In the genomic region with DNA sequence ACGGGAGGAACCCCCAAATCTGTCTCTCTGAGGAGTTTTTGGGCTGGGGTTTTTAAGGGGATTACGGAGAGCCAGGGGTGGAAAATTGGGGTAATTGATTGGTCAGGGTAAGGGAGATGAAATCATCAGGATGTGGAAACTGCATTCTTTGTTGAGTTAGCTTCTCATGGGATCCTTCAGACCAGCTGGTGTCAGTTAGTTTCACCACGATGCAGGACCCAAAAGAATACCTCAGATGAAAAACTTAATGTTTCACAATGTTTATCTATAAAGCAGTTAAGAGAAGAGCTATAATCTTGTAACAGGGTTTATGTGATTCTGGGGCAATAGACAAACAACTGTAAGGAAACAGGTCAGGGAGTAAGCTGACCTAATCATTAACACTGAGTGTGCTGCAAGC, we compare ENCODE assay signal across 16 cellular contexts.
A peak's percentile ranks its signal among the peaks of the same experiment; 100 is the strongest.
DNase-seq lines count a peak whose midpoint lies in the region; ATAC-seq and TF ChIP-seq lines count a peak whose summit lies in the region.
"Had no signal": no experiment of that assay in that cellular context is flagged by ENCODE, and none has a peak within 500 bp of the region (broad histone marks: within the 10 kb centered on the region; RNA-seq: fewer than 3 reads in every experiment).

No MANE protein-coding gene starts in this region.

- peak; percentile 39 for DNase-seq in MV-4-11 (lab: John Stamatoyannopoulos, UW)
- DNase-seq in fibroblast of mammary gland (ENCODE audit: low read depth): peak; percentile 15
- DNase-seq in nephron progenitor cell: no peak
- no peak for DNase-seq in brain microvascular endothelial cell
- no peak for DNase-seq in thyroid gland
- DNase-seq in DMS53 treated with DMSO at 0.1 percent for 48 hours (lab: John Stamatoyannopoulos, UW; ENCODE audit: unreplicated experiment): no peak
- DNase-seq: CD4-positive, alpha-beta T cell; DMS79 treated with DMSO at 0.1 percent for 48 hours; KG1; NCI-H1105; NCI-H187 treated with DMSO at 0.1 percent for 48 hours; NCI-H446; PC-9 had no signal

- 0 out of 2 replicates have a peak overlapping the region, but pooled peaks have one; percentile 17 for H3K4me2 ChIP-seq in BLaER1
- H3K4me2 ChIP-seq: A549, PC-9 had no signal

- no peaks in the 10 kb centered on the region for H3K36me3 ChIP-seq in BLaER1
- H3K36me3 ChIP-seq in brain microvascular endothelial cell (replicated peaks): no peaks in the 10 kb centered on the region
- no peaks in the 10 kb centered on the region for H3K36me3 ChIP-seq in thyroid gland

- H3K9me3 ChIP-seq in BLaER1 (peaks cover 10% of the 10 kb centered on the region), thyroid gland (no peaks in the 10 kb centered on the region)
- H3K9me3 ChIP-seq: A549 had no signal

- no peak overlapping the region for H3K4me3 ChIP-seq in BLaER1
- no peak overlapping the region for H3K4me3 ChIP-seq in fibroblast of mammary gland (ENCODE audit: control insufficient read depth, low read depth, low read length)
- H3K4me3 ChIP-seq in brain microvascular endothelial cell (ENCODE audit: low read depth, low read length): no peak overlapping the region
- H3K4me3 ChIP-seq in thyroid gland (replicated peaks in 1 of 3): no peak overlapping the region
- H3K4me3 ChIP-seq: A549, PC-9 had no signal

- H3K27me3 ChIP-seq in BLaER1: no peaks in the 10 kb centered on the region
- H3K27me3 ChIP-seq in brain microvascular endothelial cell (replicated peaks): no peaks in the 10 kb centered on the region
- H3K27me3 ChIP-seq in thyroid gland: no peaks in the 10 kb centered on the region

- no peaks in the 10 kb centered on the region for H3K36me3 Mint-ChIP-seq in nephron progenitor cell (ENCODE audit: low read depth)

- H3K27ac ChIP-seq in BLaER1: peak overlapping the region; percentile 13; the same call in 1 of the 2 replicates
- no peak overlapping the region for H3K27ac ChIP-seq in brain microvascular endothelial cell
- no peak overlapping the region for H3K27ac ChIP-seq in thyroid gland
- H3K27ac ChIP-seq: A549, PC-9 had no signal

- TF ChIP-seq CTCF in fibroblast of mammary gland (conservative IDR thresholded peaks at IDR 0.05; ENCODE audit: control insufficient read depth, insufficient read depth, low read depth, low read length) (no peak), nephron progenitor cell (IDR thresholded peaks at IDR 0.05) (no peak), brain microvascular endothelial cell (IDR thresholded peaks at IDR 0.05; ENCODE audit: low read depth, low read length, missing control alignments) (no peak), thyroid gland (IDR thresholded peaks at IDR 0.05) (no peak)

- H3K4me1 ChIP-seq in BLaER1: peaks cover 42% of the 10 kb centered on the region
- no peaks in the 10 kb centered on the region for H3K4me1 ChIP-seq in thyroid gland
- H3K4me1 ChIP-seq: A549 had no signal

- ATAC-seq in HG03442 (IDR thresholded peaks at IDR 0.05; ENCODE audit: unreplicated experiment): no peak
- ATAC-seq: A549 had no signal

- no peak overlapping the region for H3K4me3 Mint-ChIP-seq in nephron progenitor cell
- H3K4me3 Mint-ChIP-seq: CD4-positive, alpha-beta T cell had no signal

- TF ChIP-seq POLR2A in thyroid gland (IDR thresholded peaks at IDR 0.05): no peak

- 69 to 71% methylated on average over 3 of the region's 3 CpGs for WGBS in thyroid gland, 2 donors

- H3K9ac ChIP-seq in BLaER1: no peak overlapping the region

- intact Hi-C loops in thyroid gland (cut with DNase I): no loop called here

- peak overlapping the region; percentile 13 for H3K27ac Mint-ChIP-seq in nephron progenitor cell
- H3K27ac Mint-ChIP-seq: CD4-positive, alpha-beta T cell had no signal

- peaks cover 5% of the 10 kb centered on the region for H3K4me1 Mint-ChIP-seq in nephron progenitor cell

- in situ Hi-C loops in brain microvascular endothelial cell (cut with HindIII; ENCODE audit: low pct_ligation_motif_present, low sequenced_read_pairs): no loop called here

- no peaks in the 10 kb centered on the region for H4K20me1 ChIP-seq in BLaER1

- H3K9me3 Mint-ChIP-seq in nephron progenitor cell: no peaks in the 10 kb centered on the region
- H3K9me3 Mint-ChIP-seq: CD4-positive, alpha-beta T cell had no signal

- H3K27me3 Mint-ChIP-seq in nephron progenitor cell (ENCODE audit: low read depth, poor library complexity): peaks cover 4% of the 10 kb centered on the region
- H3K27me3 Mint-ChIP-seq: CD4-positive, alpha-beta T cell had no signal

Comparison
In these comparisons a context has a peak if more than half of its experiments do, and no peak if none do; other contexts are left out.
1. DNase-seq: peak in MV-4-11 (single experiment) and fibroblast of mammary gland (single experiment); none in nephron progenitor cell (single experiment), brain microvascular endothelial cell (single experiment), thyroid gland (0 of 2) and DMS53 treated with DMSO at 0.1 percent for 48 hours (single experiment).